Comparison of ENCODE assay signal across 14 cellular contexts in genomic region chr11:130415719-130416536, GRCh38.
"Had no signal": no experiment of that assay in that cellular context is flagged by ENCODE, and none has a peak within 500 bp of the region (broad histone marks: within the 10 kb centered on the region; RNA-seq: fewer than 3 reads in every experiment).

No MANE protein-coding gene starts in this region.

- DNase-seq: activated CD4-positive, alpha-beta T cell treated with anti-CD3 and anti-CD28 coated beads for 48 hours; activated naive CD4-positive, alpha-beta T cell treated with Interleukin-2 at 50 U/mL for 16 hours; colonic mucosa; foreskin melanocyte; heart left ventricle; mesendoderm; right cardiac atrium; stimulated activated CD4-positive, alpha-beta T cell treated with anti-CD3 and anti-CD28 coated beads, Interleukin-2, amount 100 ng/mL, for 24 hours; stimulated activated naive CD4-positive, alpha-beta T cell; SW 1271 had no signal

- H3K27me3 ChIP-seq: colonic mucosa, heart left ventricle had no signal

- ATAC-seq: heart left ventricle, right cardiac atrium had no signal

- H3K4me3 Mint-ChIP-seq: neural crest cell had no signal

- H3K4me3 ChIP-seq: colonic mucosa, heart left ventricle, suprapubic skin had no signal

- H3K27ac ChIP-seq: colonic mucosa, heart left ventricle, parathyroid adenoma, suprapubic skin, VCaP had no signal

- H3K9me3 ChIP-seq: colonic mucosa, heart left ventricle, suprapubic skin had no signal

- H3K9ac ChIP-seq: parathyroid adenoma had no signal

- H3K36me3 ChIP-seq: colonic mucosa, heart left ventricle, suprapubic skin had no signal

- H3K4me1 ChIP-seq: colonic mucosa, parathyroid adenoma had no signal
